18 cellular contexts compared by ENCODE assay signal in the genomic region with DNA sequence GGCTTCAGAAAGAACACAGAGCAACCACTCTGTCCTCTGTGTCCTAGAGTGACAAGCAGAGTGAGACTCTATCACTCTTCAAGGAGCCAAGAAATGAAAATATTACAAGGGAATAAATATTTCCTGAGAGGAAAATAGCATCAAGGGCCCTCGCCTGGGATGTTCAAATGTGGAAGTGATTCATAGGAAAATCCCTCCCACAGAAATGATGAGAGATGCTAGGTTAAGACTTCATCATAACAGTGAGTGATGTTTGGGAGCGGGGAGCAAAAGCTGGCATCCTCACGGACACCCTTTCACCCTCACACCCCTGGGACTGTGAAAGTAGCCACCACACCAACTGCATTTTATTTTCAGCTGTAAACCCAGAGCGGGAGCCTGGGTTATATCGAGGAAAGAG. TPM values are rescaled to one million over a fixed set of nuclear protein-coding genes. Genes with fewer than 3 reads are reported as not detected.
"Had no signal": no experiment of that assay in that cellular context is flagged by ENCODE, and none has a peak within 500 bp of the region (broad histone marks: within the 10 kb centered on the region; RNA-seq: fewer than 3 reads in every experiment).

No MANE protein-coding gene starts in this region.

- H3K4me2 ChIP-seq: smooth muscle cell had no signal

- DNase-seq: activated CD4-positive, alpha-beta T cell treated with anti-CD3 and anti-CD28 coated beads, Interleukin-2, amount 50 U/mL, for 48 hours; activated effector memory CD4-positive, alpha-beta T cell treated with Interleukin-2 at 50 U/mL for 16 hours; activated naive CD8-positive, alpha-beta T cell treated with anti-CD3 and anti-CD28 coated beads for 36 hours; anterior cingulate cortex; left lung; mesenchymal stem cell; nephron progenitor cell; occipital lobe; right cardiac atrium; stomach; testis; upper lobe of left lung had no signal

- FAIRE-seq: keratinocyte had no signal

- H3K4me1 Mint-ChIP-seq: activated naive CD8-positive, alpha-beta T cell treated with anti-CD3 and anti-CD28 coated beads for 36 hours; nephron progenitor cell had no signal

- H3K9me3 Mint-ChIP-seq: activated naive CD8-positive, alpha-beta T cell treated with anti-CD3 and anti-CD28 coated beads for 36 hours; endodermal cell had no signal

- H3K27ac ChIP-seq: breast epithelium, left lung, stomach, testis, upper lobe of left lung had no signal

- H3K36me3 ChIP-seq: breast epithelium, left lung, stomach, upper lobe of left lung had no signal

- H3K27me3 Mint-ChIP-seq: activated naive CD8-positive, alpha-beta T cell treated with anti-CD3 and anti-CD28 coated beads for 36 hours had no signal

- H3K27ac Mint-ChIP-seq: activated naive CD8-positive, alpha-beta T cell treated with anti-CD3 and anti-CD28 coated beads for 36 hours; endodermal cell; nephron progenitor cell; progenitor cell of endocrine pancreas had no signal

- ATAC-seq: left lung, right cardiac atrium had no signal

- H3K27me3 ChIP-seq: breast epithelium, left lung, stomach, testis, upper lobe of left lung had no signal

- H3K4me3 Mint-ChIP-seq: activated naive CD8-positive, alpha-beta T cell treated with anti-CD3 and anti-CD28 coated beads for 36 hours; endodermal cell; nephron progenitor cell had no signal

- H3K4me1 ChIP-seq: breast epithelium, left lung, stomach, testis had no signal

- H3K36me3 Mint-ChIP-seq: activated naive CD8-positive, alpha-beta T cell treated with anti-CD3 and anti-CD28 coated beads for 36 hours had no signal

- H3K4me3 ChIP-seq: breast epithelium, left lung, smooth muscle cell, stomach, testis, upper lobe of left lung had no signal

- H3K9me3 ChIP-seq: breast epithelium, left lung, stomach, testis, upper lobe of left lung had no signal

RNA-seq across cellular contexts. Expression of gene DLEU7, which starts 54.9 kb away (rescaled TPM):
- total RNA-seq: activated naive CD8-positive, alpha-beta T cell treated with anti-CD3 and anti-CD28 coated beads for 36 hours; dermis microvascular lymphatic vessel endothelial cell; endodermal cell; stomach had no signal
